ENCODE assay signal across 8 cellular contexts in the genomic region with DNA sequence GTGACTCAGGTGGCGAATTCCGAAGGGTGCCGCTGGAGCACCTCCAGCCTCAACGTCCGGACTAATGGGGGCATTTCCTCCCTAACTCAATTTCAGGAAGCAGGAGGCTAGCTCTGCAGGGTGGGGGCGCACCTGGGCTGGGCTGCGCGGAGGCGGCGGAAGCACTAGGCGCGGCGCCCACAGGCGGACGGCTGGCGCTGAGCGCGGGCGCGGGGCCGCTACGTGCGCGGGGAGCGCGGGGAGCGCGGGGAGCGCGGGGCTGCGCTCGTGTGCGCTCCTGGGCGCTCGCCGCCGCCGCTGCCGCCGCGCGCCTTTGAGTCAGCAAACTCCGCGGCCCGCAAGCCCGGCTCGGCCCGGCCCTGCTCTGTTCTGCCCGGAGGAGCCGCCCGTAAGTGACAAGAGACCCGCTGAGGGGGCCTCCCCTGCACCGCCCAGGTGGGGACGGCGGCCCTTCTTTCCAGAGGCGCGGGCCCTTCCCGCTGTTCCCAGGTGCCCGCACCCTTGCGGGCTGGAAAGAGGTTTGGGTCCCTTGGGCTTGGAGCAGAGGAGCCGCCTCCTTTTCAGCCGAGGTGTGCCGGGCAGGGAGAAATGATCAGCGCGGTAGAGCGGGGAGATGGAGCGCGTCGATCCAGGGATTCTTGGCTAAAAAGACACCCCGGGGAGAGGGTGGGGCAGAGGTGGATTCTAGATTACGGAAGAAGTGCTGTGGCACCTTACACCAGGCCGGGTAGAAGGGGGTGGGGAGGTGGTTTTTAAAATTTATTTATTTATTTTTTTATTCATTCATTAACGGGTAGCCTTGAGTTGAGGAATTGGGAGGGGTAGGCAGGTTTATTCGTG. TPM values are rescaled to one million over a fixed set of nuclear protein-coding genes. Genes with fewer than 3 reads are reported as not detected.
DNase-seq lines count a peak whose midpoint lies in the region; ATAC-seq, FAIRE-seq and TF ChIP-seq lines count a peak whose summit lies in the region.

A gene with protein sequence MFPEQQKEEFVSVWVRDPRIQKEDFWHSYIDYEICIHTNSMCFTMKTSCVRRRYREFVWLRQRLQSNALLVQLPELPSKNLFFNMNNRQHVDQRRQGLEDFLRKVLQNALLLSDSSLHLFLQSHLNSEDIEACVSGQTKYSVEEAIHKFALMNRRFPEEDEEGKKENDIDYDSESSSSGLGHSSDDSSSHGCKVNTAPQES (plus strand): TSS at position 164 of the 840 bp plus-strand sequence. CDS start 54,581 bp downstream, outside the sequence.

- no peaks in the 10 kb centered on the region for H3K9me3 Mint-ChIP-seq in progenitor cell of endocrine pancreas (ENCODE audit: low read depth)

- H3K4me1 ChIP-seq in heart left ventricle, result peaks cover 0 to 35% (median 4%) of the 10 kb centered on the region in 12 donors

- peak; percentile 96 for DNase-seq in DMS 273 (lab: John Stamatoyannopoulos, UW; ENCODE audit: unreplicated experiment)
- peak; percentile 68 for DNase-seq in HuH-7.5 (ENCODE audit: low spot score)
- peak; percentile 59 for DNase-seq in RCC 7860 (ENCODE audit: low spot score)
- DNase-seq in activated gamma-delta T cell treated with Interleukin-2 at 50 U/mL for 16 hours, result peak; percentile 66
- peak; percentile 33 to 78 (median 42) for DNase-seq in heart left ventricle
- DNase-seq in progenitor cell of endocrine pancreas (ENCODE audit: low spot score, unreplicated experiment), result peak; percentile 59
- DNase-seq in ureter (ENCODE audit: low spot score), result peak; percentile 55

- no peaks in the 10 kb centered on the region for H3K9me3 ChIP-seq in heart left ventricle

- H3K4me1 Mint-ChIP-seq in progenitor cell of endocrine pancreas (ENCODE audit: low read depth), result peaks cover 5% of the 10 kb centered on the region

- H3K36me3 Mint-ChIP-seq in progenitor cell of endocrine pancreas (ENCODE audit: insufficient read depth), result no peaks in the 10 kb centered on the region

- WGBS in heart left ventricle, 4 donors, result 2 to 6% (median 4%) methylated on average over 35 to 74 of the region's 74 CpGs

- peaks cover 0 to 6% (median 0%) of the 10 kb centered on the region in 9 donors for H3K36me3 ChIP-seq in heart left ventricle

- peak within 1 kb of the TSS; percentile 34 to 81 (median 62) for H3K4me3 ChIP-seq in heart left ventricle

- no peak for FAIRE-seq in RCC 7860 (lab: Jason Lieb, UNC)

- ATAC-seq in GM21423 (IDR thresholded peaks at IDR 0.05; ENCODE audit: unreplicated experiment) (peak; percentile 74), heart left ventricle (peak; percentile 33 to 89 (median 80))

- peaks cover 0 to 17% (median 0%) of the 10 kb centered on the region in 9 donors for H3K27me3 ChIP-seq in heart left ventricle

- intact Hi-C loops in heart left ventricle (cut with DNase I), result no loop called here

- peak in 4 of 12 donors; percentile 6 to 29 (median 20) for TF ChIP-seq CTCF in heart left ventricle (IDR thresholded peaks at IDR 0.05)
- TF ChIP-seq CTCF in progenitor cell of endocrine pancreas (IDR thresholded peaks at IDR 0.05; ENCODE audit: unreplicated experiment), result peak; percentile 44

- TF ChIP-seq POLR2A in heart left ventricle (IDR thresholded peaks at IDR 0.05), result no peak

- peak within 1 kb of the TSS in 1 of 12 donors; percentile 87 for H3K27ac ChIP-seq in heart left ventricle

- peak within 1 kb of the TSS; percentile 90 for H3K4me3 Mint-ChIP-seq in progenitor cell of endocrine pancreas (ENCODE audit: low read depth)

- no peaks in the 10 kb centered on the region for H3K27me3 Mint-ChIP-seq in progenitor cell of endocrine pancreas

- peak within 1 kb of the TSS; percentile 89 for H3K27ac Mint-ChIP-seq in progenitor cell of endocrine pancreas

RNA-seq across cellular contexts. Expression of the gene that starts here (rescaled TPM):
- total RNA-seq in heart left ventricle (10 to 100 TPM in 1 of 9 donors, 1 to 10 TPM in 5, under 1 TPM in 3; 0.36 to 22.1 (median 1.2) TPM), progenitor cell of endocrine pancreas (9.2 and 10.0 TPM in 2 replicates), ureter (2.6 TPM)
- under 1 TPM; 0.38 to 0.82 TPM for polyA plus RNA-seq in heart left ventricle

Comparison
In these comparisons a context has a peak if more than half of its experiments do, and no peak if none do; other contexts are left out.
1. DNase-seq: peak in every context shown above with its lines; median percentile 96 in DMS 273; 68 in HuH-7.5; 66 in activated gamma-delta T cell treated with Interleukin-2 at 50 U/mL for 16 hours; 59 in RCC 7860; 59 in progenitor cell of endocrine pancreas; 55 in ureter; 42 in heart left ventricle.